In genomic region chr7:40003586-40003985, GRCh38 we compare ENCODE assay signal across 17 cellular contexts. TPM values are rescaled to one million over a fixed set of nuclear protein-coding genes. Genes with fewer than 3 reads are reported as not detected.
DNase-seq lines count a peak whose midpoint lies in the region; ATAC-seq and TF ChIP-seq lines count a peak whose summit lies in the region.
"Had no signal": no experiment of that assay in that cellular context is flagged by ENCODE, and none has a peak within 500 bp of the region (broad histone marks: within the 10 kb centered on the region; RNA-seq: fewer than 3 reads in every experiment).

No MANE protein-coding gene starts in this region.

- H3K4ac ChIP-seq in trophoblast cell (ENCODE audit: low read depth, low read length), result no peak overlapping the region

- CTCF ChIA-PET in activated naive CD4-positive, alpha-beta T cell treated with anti-CD3 and anti-CD28 coated beads for 36 hours (lab: Charles Lee), result interaction anchor here (0.7 to 0.9 kb wide), 3 partner anchors 10 to 1610 kb away, joined by 3 to 7 read pairs (median 4); no protein-coding TSS in a partner anchor

- H3K4me3 Mint-ChIP-seq in activated naive CD4-positive, alpha-beta T cell treated with anti-CD3 and anti-CD28 coated beads, Interleukin-2, amount 50 U/mL, for 24 hours, result no peak overlapping the region
- H3K4me3 Mint-ChIP-seq in activated naive CD4-positive, alpha-beta T cell treated with anti-CD3 and anti-CD28 coated beads for 36 hours, result no peak overlapping the region
- H3K4me3 Mint-ChIP-seq in effector memory CD8-positive, alpha-beta T cell, result no peak overlapping the region
- no peak overlapping the region for H3K4me3 Mint-ChIP-seq in neural progenitor cell

- no peaks in the 10 kb centered on the region for H3K9me3 Mint-ChIP-seq in activated naive CD4-positive, alpha-beta T cell treated with anti-CD3 and anti-CD28 coated beads, Interleukin-2, amount 50 U/mL, for 24 hours
- H3K9me3 Mint-ChIP-seq in activated naive CD4-positive, alpha-beta T cell treated with anti-CD3 and anti-CD28 coated beads for 36 hours, result no peaks in the 10 kb centered on the region
- H3K9me3 Mint-ChIP-seq in effector memory CD8-positive, alpha-beta T cell, result no peaks in the 10 kb centered on the region
- no peaks in the 10 kb centered on the region for H3K9me3 Mint-ChIP-seq in neural progenitor cell

- H4K91ac ChIP-seq in trophoblast cell (ENCODE audit: low read depth, low read length), result no peak overlapping the region

- no peaks in the 10 kb centered on the region for H3K4me1 ChIP-seq in neural progenitor cell
- H3K4me1 ChIP-seq in trophoblast cell (ENCODE audit: control insufficient read depth in 1 of 2, insufficient read depth in 2 of 2, low read length in 2 of 2), result no peaks in the 10 kb centered on the region
- H3K4me1 ChIP-seq: BLaER1 treated with 17β-estradiol and CSF1 and Interleukin-3, amounts not matched to agents 10 nM and 100 nM had no signal

- H2AFZ ChIP-seq in neural progenitor cell (replicated peaks) (no peak overlapping the region), trophoblast cell (ENCODE audit: insufficient read depth, low read length, poor library complexity) (no peak overlapping the region)
- H2AFZ ChIP-seq: GM23248 had no signal

- no peaks in the 10 kb centered on the region for H3K27me3 Mint-ChIP-seq in activated naive CD4-positive, alpha-beta T cell treated with anti-CD3 and anti-CD28 coated beads, Interleukin-2, amount 50 U/mL, for 24 hours
- H3K27me3 Mint-ChIP-seq in activated naive CD4-positive, alpha-beta T cell treated with anti-CD3 and anti-CD28 coated beads for 36 hours (ENCODE audit: low read depth), result no peaks in the 10 kb centered on the region
- no peaks in the 10 kb centered on the region for H3K27me3 Mint-ChIP-seq in effector memory CD8-positive, alpha-beta T cell
- H3K27me3 Mint-ChIP-seq in neural progenitor cell (ENCODE audit: insufficient read depth, low read depth), result no peaks in the 10 kb centered on the region

- no peaks in the 10 kb centered on the region for H3K79me2 ChIP-seq in neural progenitor cell (ENCODE audit: low read depth)
- H3K79me2 ChIP-seq in trophoblast cell (ENCODE audit: control insufficient read depth, insufficient read depth, low read length, poor library complexity), result no peaks in the 10 kb centered on the region

- H2BK120ac ChIP-seq in trophoblast cell (ENCODE audit: insufficient read depth, low read length, poor library complexity), result no peak overlapping the region

- whole genome bisulfite sequencing in trophoblast cell (ENCODE audit: extremely low coverage, insufficient coverage, insufficient read length), result no CpG with 5 or more reads among the region's 4 CpGs

- no peak overlapping the region for H4K12ac ChIP-seq in trophoblast cell (ENCODE audit: low read depth, low read length)

- H3K36me3 ChIP-seq in neural progenitor cell, result no peaks in the 10 kb centered on the region
- peaks cover 6 to 10% of the 10 kb centered on the region in 2 experiments for H3K36me3 ChIP-seq in trophoblast cell (ENCODE audit: control insufficient read depth in 1 of 2, insufficient read depth in 2 of 2, low read length in 2 of 2)

- no peaks in the 10 kb centered on the region for H3K27me3 ChIP-seq in neural progenitor cell
- H3K27me3 ChIP-seq in trophoblast cell (ENCODE audit: insufficient read depth, low read length), result no peaks in the 10 kb centered on the region
- H3K27me3 ChIP-seq: BLaER1 treated with 17β-estradiol and CSF1 and Interleukin-3, amounts not matched to agents 10 nM and 100 nM; MG63 had no signal

- ATAC-seq in effector memory CD8-positive, alpha-beta T cell (replicated peaks), result no peak
- ATAC-seq in GM18519 (IDR thresholded peaks at IDR 0.05; ENCODE audit: low FRiP score, unreplicated experiment) (no peak), HG02973 (IDR thresholded peaks at IDR 0.05; ENCODE audit: unreplicated experiment) (no peak)

- H3K4me3 ChIP-seq in neural progenitor cell (no peak overlapping the region), trophoblast cell (ENCODE audit: low read depth, low read length) (no peak overlapping the region)
- H3K4me3 ChIP-seq: BLaER1 treated with 17β-estradiol and CSF1 and Interleukin-3, amounts not matched to agents 10 nM and 100 nM; GM23248; MG63 had no signal

- TF ChIP-seq CTCF in neural progenitor cell (IDR thresholded peaks at IDR 0.05), result no peak

- peak overlapping the region; percentile 24 for H3K27ac Mint-ChIP-seq in activated naive CD4-positive, alpha-beta T cell treated with anti-CD3 and anti-CD28 coated beads, Interleukin-2, amount 50 U/mL, for 24 hours
- no peak overlapping the region for H3K27ac Mint-ChIP-seq in activated naive CD4-positive, alpha-beta T cell treated with anti-CD3 and anti-CD28 coated beads for 36 hours
- H3K27ac Mint-ChIP-seq in effector memory CD8-positive, alpha-beta T cell, result peak overlapping the region; percentile 30 to 90
- peak overlapping the region; percentile 7 for H3K27ac Mint-ChIP-seq in neural progenitor cell

- no peaks in the 10 kb centered on the region for H3K79me1 ChIP-seq in trophoblast cell (ENCODE audit: low read length)

- H3K9ac ChIP-seq in neural progenitor cell (no peak overlapping the region), trophoblast cell (ENCODE audit: low read length) (no peak overlapping the region)
- H3K9ac ChIP-seq: BLaER1 treated with 17β-estradiol and CSF1 and Interleukin-3, amounts not matched to agents 10 nM and 100 nM; GM23248 had no signal

- H4K20me1 ChIP-seq in neural progenitor cell (ENCODE audit: low read depth), result no peaks in the 10 kb centered on the region

- no peak overlapping the region for H2AK5ac ChIP-seq in trophoblast cell (ENCODE audit: low read length)

- H4K8ac ChIP-seq in trophoblast cell (ENCODE audit: low read depth, low read length), result no peak overlapping the region

- H3K23ac ChIP-seq in trophoblast cell (ENCODE audit: low read length), result no peak overlapping the region

- no peaks in the 10 kb centered on the region for H3F3A ChIP-seq in neural progenitor cell (ENCODE audit: low read depth)

- no peak overlapping the region for H2BK12ac ChIP-seq in trophoblast cell (ENCODE audit: low read length)

- no peak overlapping the region for H3K14ac ChIP-seq in trophoblast cell (ENCODE audit: low read length)

- no peak overlapping the region for H3K18ac ChIP-seq in trophoblast cell (ENCODE audit: low read length)

- H3K9me3 ChIP-seq in neural progenitor cell (ENCODE audit: low read depth), result no peaks in the 10 kb centered on the region
- no peaks in the 10 kb centered on the region for H3K9me3 ChIP-seq in trophoblast cell (ENCODE audit: insufficient read depth, low read depth, low read length)
- H3K9me3 ChIP-seq: BLaER1 treated with 17β-estradiol and CSF1 and Interleukin-3, amounts not matched to agents 10 nM and 100 nM; MG63 had no signal

- peaks cover 5% of the 10 kb centered on the region for H3K36me3 Mint-ChIP-seq in activated naive CD4-positive, alpha-beta T cell treated with anti-CD3 and anti-CD28 coated beads, Interleukin-2, amount 50 U/mL, for 24 hours
- peaks cover 6% of the 10 kb centered on the region for H3K36me3 Mint-ChIP-seq in activated naive CD4-positive, alpha-beta T cell treated with anti-CD3 and anti-CD28 coated beads for 36 hours (ENCODE audit: low read depth)
- H3K36me3 Mint-ChIP-seq in effector memory CD8-positive, alpha-beta T cell (ENCODE audit: insufficient read depth), result peaks cover 57% of the 10 kb centered on the region
- H3K36me3 Mint-ChIP-seq in neural progenitor cell, result peaks cover 15% of the 10 kb centered on the region

- H3K4me2 ChIP-seq in neural progenitor cell (no peak overlapping the region), trophoblast cell (ENCODE audit: low read length) (no peak overlapping the region)
- H3K4me2 ChIP-seq: BLaER1 treated with 17β-estradiol and CSF1 and Interleukin-3, amounts not matched to agents 10 nM and 100 nM had no signal

- intact Hi-C loops in activated naive CD4-positive, alpha-beta T cell treated with anti-CD3 and anti-CD28 coated beads for 36 hours (cut with micrococcal nuclease), result no loop called here

- peaks cover 8% of the 10 kb centered on the region for H3K4me1 Mint-ChIP-seq in activated naive CD4-positive, alpha-beta T cell treated with anti-CD3 and anti-CD28 coated beads, Interleukin-2, amount 50 U/mL, for 24 hours
- H3K4me1 Mint-ChIP-seq in activated naive CD4-positive, alpha-beta T cell treated with anti-CD3 and anti-CD28 coated beads for 36 hours (ENCODE audit: low read depth), result peaks cover 9% of the 10 kb centered on the region
- peaks cover 6 to 23% of the 10 kb centered on the region in 2 donors for H3K4me1 Mint-ChIP-seq in effector memory CD8-positive, alpha-beta T cell (ENCODE audit: low read depth in 2 of 2)
- H3K4me1 Mint-ChIP-seq in neural progenitor cell, result peaks cover 8% of the 10 kb centered on the region

- DNase-seq in activated naive CD4-positive, alpha-beta T cell treated with anti-CD3 and anti-CD28 coated beads for 36 hours, result no peak
- DNase-seq in effector memory CD8-positive, alpha-beta T cell, result no peak
- DNase-seq in neural progenitor cell (ENCODE audit: low spot score), result peak; percentile 34
- DNase-seq in trophoblast cell, result no peak
- no peak for DNase-seq in effector CD4-positive, alpha-beta T cell
- DNase-seq: COR-L47, GM23248, MG63, NCI-H1105, NCI-H187, NCI-H446 treated with DMSO at 0.1 percent for 48 hours, NCI-H774 had no signal

- H3K27ac ChIP-seq in neural progenitor cell (no peak overlapping the region), trophoblast cell (ENCODE audit: low read depth, low read length) (no peak overlapping the region)
- H3K27ac ChIP-seq: 22Rv1; BLaER1 treated with 17β-estradiol and CSF1 and Interleukin-3, amounts not matched to agents 10 nM and 100 nM; GM23248 had no signal

- no peak overlapping the region for H2BK5ac ChIP-seq in trophoblast cell (ENCODE audit: low read depth, low read length, poor library complexity)

RNA-seq across cellular contexts. Expression of gene CDK13, which starts 53.5 kb away (rescaled TPM):
- 10 to 100 TPM; 27.8 to 28.1 TPM for total RNA-seq in activated naive CD4-positive, alpha-beta T cell treated with anti-CD3 and anti-CD28 coated beads for 36 hours
- 56.1 and 75.5 TPM in 2 replicates for total RNA-seq in neural progenitor cell (ENCODE audit: low replicate concordance)
- polyA plus RNA-seq in trophoblast cell (2013), result 29.9 and 30.1 TPM in 2 replicates
